ENCODE assay signal across 15 cellular contexts in genomic region chr5:166883016-166883415, GRCh38.
DNase-seq lines count a peak whose midpoint lies in the region; ATAC-seq and FAIRE-seq lines count a peak whose summit lies in the region.
"Had no signal": no experiment of that assay in that cellular context is flagged by ENCODE, and none has a peak within 500 bp of the region (broad histone marks: within the 10 kb centered on the region; RNA-seq: fewer than 3 reads in every experiment).

No MANE protein-coding gene starts in this region.

- no peaks in the 10 kb centered on the region for H3K9me3 ChIP-seq in SJCRH30 (replicated peaks)
- H3K9me3 ChIP-seq: colonic mucosa had no signal

- no peak overlapping the region for H3K4me3 ChIP-seq in SJCRH30
- H3K4me3 ChIP-seq: colonic mucosa had no signal

- no peak overlapping the region for H3K27ac ChIP-seq in SJCRH30
- H3K27ac ChIP-seq: colonic mucosa had no signal

- no peaks in the 10 kb centered on the region for H3K36me3 ChIP-seq in SJCRH30
- H3K36me3 ChIP-seq: colonic mucosa had no signal

- H3K4me1 ChIP-seq in SJCRH30 = no peaks in the 10 kb centered on the region
- H3K4me1 ChIP-seq: colonic mucosa had no signal

- FAIRE-seq in HTR-8/SVneo (lab: Jason Lieb, UNC) = no peak
- FAIRE-seq: D721Med had no signal

- in situ Hi-C loops in ACHN (cut with HindIII; ENCODE audit: low pct_ligation_motif_present, low pct_unique_long_range_greater_than_20kb, low sequenced_read_pairs) = no loop called here

- ATAC-seq in GM18909 (IDR thresholded peaks at IDR 0.05; ENCODE audit: poor library complexity, unreplicated experiment) = no peak
- ATAC-seq: activated CD4-positive, alpha-beta T cell treated with anti-CD3 and anti-CD28 coated beads for 36 hours had no signal

- no peaks in the 10 kb centered on the region for H3K27me3 ChIP-seq in SJCRH30
- H3K27me3 ChIP-seq: colonic mucosa had no signal

- DNase-seq in ACHN = peak; percentile 7
- DNase-seq in HTR-8/SVneo (ENCODE audit: insufficient read length, low spot score) = peak; percentile 48
- DNase-seq in amniotic epithelial cell (ENCODE audit: low read depth) = peak; percentile 7
- DNase-seq in iPS DF 19.7 (ENCODE audit: low read depth, low spot score) = peak; percentile 64
- no peak for DNase-seq in activated CD4-positive, alpha-beta T cell treated with anti-CD3 and anti-CD28 coated beads for 48 hours
- DNase-seq in NCI-H510A treated with DMSO at 0.1 percent for 48 hours (lab: John Stamatoyannopoulos, UW) = no peak
- DNase-seq in SJCRH30 = no peak
- DNase-seq: activated CD4-positive, alpha-beta T cell treated with anti-CD3 and anti-CD28 coated beads for 36 hours; activated T-cell treated with anti-CD3 and anti-CD28 coated beads, Interleukin-2, amount 50 U/mL, for 1 hour; colonic mucosa; KG1; NCI-H1436 treated with DMSO at 0.1 percent for 48 hours; posterior cingulate gyrus had no signal

Comparison
In these comparisons a context has a peak if more than half of its experiments do, and no peak if none do; other contexts are left out.
1. DNase-seq: peak in ACHN (single experiment), HTR-8/SVneo (single experiment), amniotic epithelial cell (single experiment) and iPS DF 19.7 (single experiment); none in activated CD4-positive, alpha-beta T cell treated with anti-CD3 and anti-CD28 coated beads for 48 hours (single experiment), NCI-H510A treated with DMSO at 0.1 percent for 48 hours (single experiment) and SJCRH30 (0 of 2).